7 cellular contexts compared by ENCODE assay signal in genomic region chr16:9090101-9090959, GRCh38.
DNase-seq lines count a peak whose midpoint lies in the region; ATAC-seq and TF ChIP-seq lines count a peak whose summit lies in the region.

No MANE protein-coding gene starts in this region.

- no peak for ATAC-seq in central memory CD8-positive, alpha-beta T cell (replicated peaks; ENCODE audit: extremely low read depth, poor library complexity, severe bottlenecking)
- ATAC-seq in GM18867 (IDR thresholded peaks at IDR 0.05; ENCODE audit: unreplicated experiment), result no peak

- DNase-seq in HEK293T (ENCODE audit: extremely low spot score) (peak; percentile 22), WERI-Rb-1 (peak; percentile 61), left kidney (ENCODE audit: low read depth, low spot score) (peak; percentile 69), T1000 (lab: John Stamatoyannopoulos, UW) (no peak)
- peak; percentile 17 to 28 for DNase-seq in central memory CD8-positive, alpha-beta T cell (ENCODE audit: low spot score in 2 of 2)
- DNase-seq in stimulated activated CD4-positive, alpha-beta T cell treated with anti-CD3 and anti-CD28 coated beads, Interleukin-4, amount 100 ng/mL, for 1 hour, result peak; percentile 52

- H3K4me3 Mint-ChIP-seq in central memory CD8-positive, alpha-beta T cell, result peak overlapping the region; percentile 98

- CTCF ChIA-PET in HEK293T (lab: Yijun Ruan, JAX), result no interaction called here

- H3K27me3 ChIP-seq in WERI-Rb-1 (ENCODE audit: insufficient read depth, low read depth, severe bottlenecking), result no peaks in the 10 kb centered on the region

- H3K27me3 Mint-ChIP-seq in central memory CD8-positive, alpha-beta T cell, result no peaks in the 10 kb centered on the region

- peaks cover 29% of the 10 kb centered on the region for H3K36me3 ChIP-seq in WERI-Rb-1

- peak overlapping the region; percentile 83 for H3K4me3 ChIP-seq in WERI-Rb-1 (ENCODE audit: low read depth, low read length)

- H3K36me3 Mint-ChIP-seq in central memory CD8-positive, alpha-beta T cell (ENCODE audit: insufficient read depth), result peaks cover 38% of the 10 kb centered on the region

- no peak for TF ChIP-seq CTCF in WERI-Rb-1 (IDR thresholded peaks at IDR 0.05; ENCODE audit: low read depth, low read length)

- H3K27ac ChIP-seq in WERI-Rb-1, result peak overlapping the region; percentile 96

- H3K9me3 ChIP-seq in WERI-Rb-1 (ENCODE audit: severe bottlenecking), result no peaks in the 10 kb centered on the region

- H3K9me3 Mint-ChIP-seq in central memory CD8-positive, alpha-beta T cell, result no peaks in the 10 kb centered on the region

- POLR2A ChIA-PET in HEK293T (lab: Yijun Ruan, JAX), result interaction anchor here (0.9 to 1.5 kb wide), 6 partner anchors 18 to 46 kb away, joined by 3 to 9 read pairs (median 3); no protein-coding TSS in a partner anchor

- peaks cover 35% of the 10 kb centered on the region for H3K4me1 Mint-ChIP-seq in central memory CD8-positive, alpha-beta T cell

- H3K27ac Mint-ChIP-seq in central memory CD8-positive, alpha-beta T cell (ENCODE audit: low read depth), result peak overlapping the region; percentile 89

TF ChIP-seq in HEK293T, 16 proteins besides CTCF, POLR2A, EP300 and RAD21:
- TF ChIP-seq SUZ12 (IDR thresholded peaks at IDR 0.05) (no peak), NFRKB (IDR thresholded peaks at IDR 0.05) (no peak), BHLHE40 (IDR thresholded peaks at IDR 0.05; ENCODE audit: borderline replicate concordance) (no peak), HDGF (IDR thresholded peaks at IDR 0.05; ENCODE audit: borderline replicate concordance) (no peak), CTBP1 (IDR thresholded peaks at IDR 0.05; ENCODE audit: borderline replicate concordance) (no peak), ZNF384 (IDR thresholded peaks at IDR 0.05) (no peak), TARDBP (IDR thresholded peaks at IDR 0.05) (no peak), SP1 (IDR thresholded peaks at IDR 0.05) (no peak), ELF4 (IDR thresholded peaks at IDR 0.05) (no peak), FOXK2 (IDR thresholded peaks at IDR 0.05) (no peak), L3MBTL2 (conservative IDR thresholded peaks at IDR 0.05) (no peak), FOXM1 (IDR thresholded peaks at IDR 0.05; ENCODE audit: borderline replicate concordance) (no peak), ARNT (IDR thresholded peaks at IDR 0.05) (no peak), FOXA1 (IDR thresholded peaks at IDR 0.05) (no peak), LEF1 (IDR thresholded peaks at IDR 0.05; ENCODE audit: borderline replicate concordance) (no peak)
- TF ChIP-seq, protein P1, sequence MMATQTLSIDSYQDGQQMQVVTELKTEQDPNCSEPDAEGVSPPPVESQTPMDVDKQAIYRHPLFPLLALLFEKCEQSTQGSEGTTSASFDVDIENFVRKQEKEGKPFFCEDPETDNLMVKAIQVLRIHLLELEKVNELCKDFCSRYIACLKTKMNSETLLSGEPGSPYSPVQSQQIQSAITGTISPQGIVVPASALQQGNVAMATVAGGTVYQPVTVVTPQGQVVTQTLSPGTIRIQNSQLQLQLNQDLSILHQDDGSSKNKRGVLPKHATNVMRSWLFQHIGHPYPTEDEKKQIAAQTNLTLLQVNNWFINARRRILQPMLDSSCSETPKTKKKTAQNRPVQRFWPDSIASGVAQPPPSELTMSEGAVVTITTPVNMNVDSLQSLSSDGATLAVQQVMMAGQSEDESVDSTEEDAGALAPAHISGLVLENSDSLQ (IDR thresholded peaks at IDR 0.05), result no peak
